12 cellular contexts compared by ENCODE assay signal in the genomic region with DNA sequence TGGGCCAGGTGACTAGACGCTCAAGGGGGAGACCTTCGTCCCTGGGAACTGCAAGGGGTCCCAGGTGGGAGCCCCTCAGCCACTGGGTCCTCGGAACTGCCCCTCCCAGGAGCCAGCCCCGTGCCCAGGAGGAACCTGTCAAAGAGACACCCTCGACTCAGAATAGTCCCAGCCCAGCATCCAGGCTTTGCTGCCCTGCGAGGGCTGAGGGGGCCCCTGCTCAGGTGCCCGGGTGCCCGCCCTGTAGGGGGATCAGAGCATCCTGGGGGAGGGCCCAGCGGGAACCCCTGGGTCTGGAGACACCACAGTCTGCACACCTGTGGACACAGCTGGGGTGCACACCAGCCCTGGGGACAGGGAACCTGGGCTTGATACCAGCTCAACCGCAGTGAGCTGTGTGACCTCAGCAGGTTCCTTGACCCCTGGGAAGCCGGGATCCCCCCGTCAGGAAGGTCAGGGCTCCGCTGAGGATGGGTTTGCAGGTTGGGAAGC. TPM values are rescaled to one million over a fixed set of nuclear protein-coding genes. Genes with fewer than 3 reads are reported as not detected.
DNase-seq lines count a peak whose midpoint lies in the region; ATAC-seq and TF ChIP-seq lines count a peak whose summit lies in the region.
"Had no signal": no experiment of that assay in that cellular context is flagged by ENCODE, and none has a peak within 500 bp of the region (broad histone marks: within the 10 kb centered on the region; RNA-seq: fewer than 3 reads in every experiment).

No MANE protein-coding gene starts in this region.

- H2AFZ ChIP-seq in mammary epithelial cell (ENCODE audit: low read depth, low read length), result no peak overlapping the region

- H3K4me1 ChIP-seq in breast epithelium, result peaks cover 0 to 19% of the 10 kb centered on the region in 2 donors
- H3K4me1 ChIP-seq in mammary epithelial cell (ENCODE audit: insufficient read depth, low read length), result peaks cover 8% of the 10 kb centered on the region
- H3K4me1 ChIP-seq in right atrium auricular region, result peaks cover 0 to 79% of the 10 kb centered on the region in 2 donors
- peaks cover 32% of the 10 kb centered on the region for H3K4me1 ChIP-seq in rectal smooth muscle tissue (ENCODE audit: control insufficient read depth, insufficient read depth, low read length)
- peaks cover 80% of the 10 kb centered on the region for H3K4me1 ChIP-seq in vagina

- WGBS in mammary epithelial cell (ENCODE audit: low coverage, missing lambda C conversion rate), result 50% methylated on average over 8 of the region's 13 CpGs

- H3K27ac ChIP-seq in breast epithelium (peak overlapping the region; percentile 70 to 77), mammary epithelial cell (ENCODE audit: insufficient read depth, low read depth, low read length) (no peak overlapping the region), right atrium auricular region (peak overlapping the region; percentile 82 to 89), rectal smooth muscle tissue (ENCODE audit: low read depth, low read length) (peak overlapping the region; percentile 87), vagina (peak overlapping the region; percentile 91)
- H3K27ac ChIP-seq: A549 had no signal

- H3K4me1 Mint-ChIP-seq in activated CD4-positive, alpha-beta T cell treated with anti-CD3 and anti-CD28 coated beads for 36 hours, result peaks cover 4% of the 10 kb centered on the region

- H3K36me3 Mint-ChIP-seq in activated CD4-positive, alpha-beta T cell treated with anti-CD3 and anti-CD28 coated beads for 36 hours (ENCODE audit: low read depth), result no peaks in the 10 kb centered on the region

- H3K27me3 Mint-ChIP-seq in activated CD4-positive, alpha-beta T cell treated with anti-CD3 and anti-CD28 coated beads for 36 hours, result peaks cover 41% of the 10 kb centered on the region

- H3K27me3 ChIP-seq in breast epithelium (no peaks in the 10 kb centered on the region), mammary epithelial cell (ENCODE audit: insufficient read depth, low read length) (no peaks in the 10 kb centered on the region), right atrium auricular region (no peaks in the 10 kb centered on the region), rectal smooth muscle tissue (ENCODE audit: control insufficient read depth, insufficient read depth, low read length) (no peaks in the 10 kb centered on the region), vagina (no peaks in the 10 kb centered on the region)

- no peaks in the 10 kb centered on the region for H3K9me3 Mint-ChIP-seq in activated CD4-positive, alpha-beta T cell treated with anti-CD3 and anti-CD28 coated beads for 36 hours (ENCODE audit: low read depth)

- H3K27ac Mint-ChIP-seq in activated CD4-positive, alpha-beta T cell treated with anti-CD3 and anti-CD28 coated beads for 36 hours, result no peak overlapping the region

- H3K9ac ChIP-seq in mammary epithelial cell (ENCODE audit: insufficient read depth, low read length) (no peak overlapping the region), rectal smooth muscle tissue (ENCODE audit: low read length) (peak overlapping the region; percentile 21)

- H3K4me3 ChIP-seq in breast epithelium (peak overlapping the region; percentile 58 to 74 (median 65)), mammary epithelial cell (replicated peaks in 1 of 3; ENCODE audit: insufficient read depth in 1 of 3, low read depth in 2 of 3, low read length in 3 of 3) (no peak overlapping the region), right atrium auricular region (peak overlapping the region; percentile 57 to 71), rectal smooth muscle tissue (ENCODE audit: low read length) (peak overlapping the region; percentile 73), vagina (peak overlapping the region; percentile 55 to 65)
- H3K4me3 ChIP-seq: A549 had no signal

- in situ Hi-C loops in mammary epithelial cell (cut with MboI; ENCODE audit: low sequenced_read_pairs in 2 of 2), result loop anchor here (10.0 kb wide), 2 partner anchors 154 to 164 kb away; partner anchors contain the start of gene TMEM270 (in 1 of the 2)

- no peaks in the 10 kb centered on the region for H4K20me1 ChIP-seq in mammary epithelial cell (ENCODE audit: insufficient read depth, low read length)

- TF ChIP-seq POLR2A in breast epithelium (IDR thresholded peaks at IDR 0.05), result no peak
- no peak for TF ChIP-seq POLR2A in vagina (IDR thresholded peaks at IDR 0.05)

- POLR2A ChIA-PET in activated CD4-positive, alpha-beta T cell treated with anti-CD3 and anti-CD28 coated beads for 36 hours (lab: Charles Lee), result no interaction called here

- intact Hi-C loops in breast epithelium (cut with DNase I; ENCODE audit: low total_unique reads), result no loop called here
- intact Hi-C loops in mammary epithelial cell (cut with micrococcal nuclease), result no loop called here
- intact Hi-C loops in vagina (cut with DNase I), result loop anchor here (5.0 kb wide), 1 partner anchor 36 kb away; no protein-coding TSS in a partner anchor
- intact Hi-C loops in activated CD4-positive, alpha-beta T cell treated with anti-CD3 and anti-CD28 coated beads for 36 hours (cut with DNase I, micrococcal nuclease), result no loop called here

- no peaks in the 10 kb centered on the region for H3K79me2 ChIP-seq in mammary epithelial cell (ENCODE audit: insufficient read depth, low read length)

- H3K36me3 ChIP-seq in breast epithelium (no peaks in the 10 kb centered on the region), mammary epithelial cell (ENCODE audit: insufficient read depth, low read length) (no peaks in the 10 kb centered on the region), right atrium auricular region (peaks cover 3% of the 10 kb centered on the region), rectal smooth muscle tissue (ENCODE audit: control insufficient read depth, insufficient read depth, low read length) (no peaks in the 10 kb centered on the region), vagina (no peaks in the 10 kb centered on the region)

- no peak for TF ChIP-seq CTCF in breast epithelium (IDR thresholded peaks at IDR 0.05)
- TF ChIP-seq CTCF in mammary epithelial cell (conservative IDR thresholded peaks at IDR 0.05 in 1 of 2, IDR thresholded peaks at IDR 0.05 in 1 of 2; ENCODE audit: extremely low read depth in 1 of 2, insufficient read depth in 1 of 2, low read depth in 1 of 2, low read length in 2 of 2), result no peak
- TF ChIP-seq CTCF in right atrium auricular region (IDR thresholded peaks at IDR 0.05), result no peak
- TF ChIP-seq CTCF in vagina (IDR thresholded peaks at IDR 0.05), result no peak

- no peak overlapping the region for H3K4me3 Mint-ChIP-seq in activated CD4-positive, alpha-beta T cell treated with anti-CD3 and anti-CD28 coated beads for 36 hours

- no TSS peak for BruUV-seq in mammary epithelial cell (replicated peaks; lab: Mats Ljungman, UMichigan)

- DNase-seq in breast epithelium (ENCODE audit: low spot score in 2 of 2), result no peak
- DNase-seq in mammary epithelial cell, result no peak
- DNase-seq in right atrium auricular region (ENCODE audit: low spot score), result no peak
- DNase-seq in vagina (ENCODE audit: extremely low spot score in 2 of 2), result no peak
- no peak for DNase-seq in activated CD4-positive, alpha-beta T cell treated with anti-CD3 and anti-CD28 coated beads for 36 hours
- no peak for DNase-seq in middle frontal gyrus (ENCODE audit: extremely low spot score, low spot score)
- no peak for DNase-seq in HUDEP-2 (lab: John Stamatoyannopoulos, UW; ENCODE audit: unreplicated experiment in 76 of 76)
- DNase-seq: DND-41, NCI-H1436, T1000 had no signal

- no peak overlapping the region for H3K4me2 ChIP-seq in mammary epithelial cell (ENCODE audit: insufficient read depth, low read depth, low read length)
- H3K4me2 ChIP-seq: A549 had no signal

- dilution Hi-C loops in mammary epithelial cell (cut with HindIII; ENCODE audit: low sequenced_read_pairs), result no loop called here

- H3K9me3 ChIP-seq in breast epithelium, result no peaks in the 10 kb centered on the region
- no peaks in the 10 kb centered on the region for H3K9me3 ChIP-seq in mammary epithelial cell (replicated peaks; ENCODE audit: insufficient read depth, low read length)
- H3K9me3 ChIP-seq in right atrium auricular region, result no peaks in the 10 kb centered on the region
- H3K9me3 ChIP-seq in vagina, result no peaks in the 10 kb centered on the region
- H3K9me3 ChIP-seq: A549 had no signal

- CTCF ChIA-PET in mammary epithelial cell (lab: Charles Lee; ENCODE audit: low non-redundant PET), result no interaction called here
- CTCF ChIA-PET in activated CD4-positive, alpha-beta T cell treated with anti-CD3 and anti-CD28 coated beads for 36 hours (lab: Charles Lee), result interaction anchor here (0.7 kb wide), 2 partner anchors 19 to 163 kb away, joined by 3 to 4 read pairs; no protein-coding TSS in a partner anchor

- no peak for ATAC-seq in activated CD4-positive, alpha-beta T cell treated with anti-CD3 and anti-CD28 coated beads for 36 hours
- ATAC-seq: A549 had no signal

RNA-seq across cellular contexts. Expression of gene ELN, which starts 0.4 kb away (rescaled TPM):
- total RNA-seq in breast epithelium (100 to 1,000 TPM in 1 of 3 donors, 10 to 100 TPM in 2; 25.9 to 134 (median 31.8) TPM), mammary epithelial cell (under 1 TPM in 1 of 2 donors, not detected in 1; 0.50 TPM), right atrium auricular region (100 to 1,000 TPM; 138 to 149 TPM), vagina (38.3 TPM)
- not detected for polyA plus RNA-seq in mammary epithelial cell
- not detected for polyA minus RNA-seq in mammary epithelial cell
- total RNA-seq in activated CD4-positive, alpha-beta T cell treated with anti-CD3 and anti-CD28 coated beads for 36 hours, result not detected

RNA-seq across cellular contexts. Expression of gene LIMK1, which starts 55.2 kb away (rescaled TPM):
- total RNA-seq in breast epithelium, result 10 to 100 TPM; 18.0 to 18.6 (median 18.1) TPM
- total RNA-seq in mammary epithelial cell, result 10 to 100 TPM; 23.8 to 31.0 TPM
- polyA plus RNA-seq in mammary epithelial cell, result 28.3 TPM
- 103 TPM for polyA minus RNA-seq in mammary epithelial cell
- 10 to 100 TPM in 1 of 2 donors, 1 to 10 TPM in 1; 9.4 to 14.7 TPM for total RNA-seq in right atrium auricular region
- total RNA-seq in vagina, result 28.2 TPM
- 10 to 100 TPM; 12.5 to 14.8 TPM for total RNA-seq in activated CD4-positive, alpha-beta T cell treated with anti-CD3 and anti-CD28 coated beads for 36 hours

Comparison
In these comparisons a context has a peak if more than half of its experiments do, and no peak if none do; other contexts are left out.
1. H3K4me3 ChIP-seq: peak in breast epithelium (3 of 3), right atrium auricular region (2 of 2), rectal smooth muscle tissue (single experiment) and vagina (2 of 2); none in mammary epithelial cell (0 of 3).
2. RNA of gene ELN, which starts 0.4 kb away (total RNA-seq): 138 to 149 TPM in right atrium auricular region, 38.3 TPM in vagina (single experiment) and 25.9 to 134 TPM in breast epithelium; 0.50 TPM in mammary epithelial cell and not detected in activated CD4-positive, alpha-beta T cell treated with anti-CD3 and anti-CD28 coated beads for 36 hours; every median in the first group is over 10 times any median in the second.